In the genomic region with DNA sequence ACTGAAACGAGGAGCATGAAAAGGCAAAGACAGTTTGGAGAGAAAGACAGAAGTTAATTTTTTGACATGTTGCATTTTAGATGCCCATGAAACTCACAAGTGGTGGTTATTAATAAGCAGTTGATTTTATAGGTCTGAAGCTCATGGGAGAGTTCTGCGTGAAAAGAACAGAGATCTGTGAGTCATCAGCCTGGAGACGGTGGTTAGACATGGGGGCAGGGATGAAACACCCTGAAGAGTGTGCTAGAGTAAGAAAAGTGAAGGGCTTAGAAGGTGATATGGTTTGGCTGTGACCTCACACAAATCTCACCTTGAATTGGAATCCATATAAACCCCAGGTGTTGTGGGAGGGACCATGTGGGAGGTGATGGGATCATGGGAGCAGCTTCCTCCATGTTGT, we compare ENCODE assay signal across 21 cellular contexts.
"Had no signal": no experiment of that assay in that cellular context is flagged by ENCODE, and none has a peak within 500 bp of the region (broad histone marks: within the 10 kb centered on the region; RNA-seq: fewer than 3 reads in every experiment).

No MANE protein-coding gene starts in this region.

- DNase-seq: activated CD4-positive, alpha-beta memory T cell treated with anti-CD3 and anti-CD28 coated beads, Interleukin-2, amount 10 ng/mL, durations not matched to agents 7 days and 5 days; activated CD4-positive, alpha-beta T cell treated with anti-CD3 and anti-CD28 coated beads for 48 hours; activated CD8-positive, alpha-beta memory T cell treated with anti-CD3 and anti-CD28 coated beads, Interleukin-2, amount 10 ng/mL, durations not matched to agents 7 days and 5 days; activated naive CD8-positive, alpha-beta T cell treated with anti-CD3 and anti-CD28 coated beads for 36 hours; amniotic stem cell; gastrocnemius medialis; heart left ventricle; kidney; left lung; right cardiac atrium; small intestine; stimulated activated CD4-positive, alpha-beta T cell treated with anti-CD3 and anti-CD28 coated beads, Interleukin-4, amount 100 ng/mL, for 24 hours; stomach had no signal

- H3K27me3 Mint-ChIP-seq: activated CD4-positive, alpha-beta memory T cell treated with anti-CD3 and anti-CD28 coated beads, Interleukin-2, amount 10 ng/mL, durations not matched to agents 7 days and 5 days; activated CD8-positive, alpha-beta memory T cell treated with anti-CD3 and anti-CD28 coated beads, Interleukin-2, amount 10 ng/mL, durations not matched to agents 7 days and 5 days; activated naive CD8-positive, alpha-beta T cell treated with anti-CD3 and anti-CD28 coated beads for 36 hours; brain; central memory CD8-positive, alpha-beta T cell; progenitor cell of endocrine pancreas; type B pancreatic cell had no signal

- H3K4me1 Mint-ChIP-seq: activated CD4-positive, alpha-beta memory T cell treated with anti-CD3 and anti-CD28 coated beads, Interleukin-2, amount 10 ng/mL, durations not matched to agents 7 days and 5 days; activated CD8-positive, alpha-beta memory T cell treated with anti-CD3 and anti-CD28 coated beads, Interleukin-2, amount 10 ng/mL, durations not matched to agents 7 days and 5 days; activated naive CD8-positive, alpha-beta T cell treated with anti-CD3 and anti-CD28 coated beads for 36 hours; brain; central memory CD8-positive, alpha-beta T cell; neural crest cell; stimulated activated effector memory CD8-positive, alpha-beta T cell treated with anti-CD3 and anti-CD28 coated beads, Interleukin-12 subunit alpha, Interleukin-12 subunit beta, amount 100 ng/mL, for 72 hours had no signal

- H3K36me3 Mint-ChIP-seq: activated CD8-positive, alpha-beta memory T cell treated with anti-CD3 and anti-CD28 coated beads, Interleukin-2, amount 10 ng/mL, durations not matched to agents 7 days and 5 days; brain; stimulated activated effector memory CD8-positive, alpha-beta T cell treated with anti-CD3 and anti-CD28 coated beads, Interleukin-12 subunit alpha, Interleukin-12 subunit beta, amount 100 ng/mL, for 72 hours; type B pancreatic cell had no signal

- H3K4me3 Mint-ChIP-seq: activated CD4-positive, alpha-beta memory T cell treated with anti-CD3 and anti-CD28 coated beads, Interleukin-2, amount 10 ng/mL, durations not matched to agents 7 days and 5 days; activated CD8-positive, alpha-beta memory T cell treated with anti-CD3 and anti-CD28 coated beads, Interleukin-2, amount 10 ng/mL, durations not matched to agents 7 days and 5 days; activated naive CD8-positive, alpha-beta T cell treated with anti-CD3 and anti-CD28 coated beads for 36 hours; brain; central memory CD8-positive, alpha-beta T cell; neural crest cell; stimulated activated effector memory CD8-positive, alpha-beta T cell treated with anti-CD3 and anti-CD28 coated beads, Interleukin-12 subunit alpha, Interleukin-12 subunit beta, amount 100 ng/mL, for 72 hours; type B pancreatic cell; WTC11 had no signal

- FAIRE-seq: endometrium, kidney, small intestine had no signal

- H3K27ac Mint-ChIP-seq: activated CD4-positive, alpha-beta memory T cell treated with anti-CD3 and anti-CD28 coated beads, Interleukin-2, amount 10 ng/mL, durations not matched to agents 7 days and 5 days; activated CD8-positive, alpha-beta memory T cell treated with anti-CD3 and anti-CD28 coated beads, Interleukin-2, amount 10 ng/mL, durations not matched to agents 7 days and 5 days; activated naive CD8-positive, alpha-beta T cell treated with anti-CD3 and anti-CD28 coated beads for 36 hours; brain; progenitor cell of endocrine pancreas; stimulated activated effector memory CD8-positive, alpha-beta T cell treated with anti-CD3 and anti-CD28 coated beads, Interleukin-12 subunit alpha, Interleukin-12 subunit beta, amount 100 ng/mL, for 72 hours; type B pancreatic cell; WTC11 had no signal

- ATAC-seq: activated CD8-positive, alpha-beta memory T cell treated with anti-CD3 and anti-CD28 coated beads, Interleukin-2, amount 10 ng/mL, durations not matched to agents 7 days and 5 days; gastrocnemius medialis; heart left ventricle; left lung; right cardiac atrium; stimulated activated effector memory CD8-positive, alpha-beta T cell treated with anti-CD3 and anti-CD28 coated beads, Interleukin-12 subunit alpha, Interleukin-12 subunit beta, amount 100 ng/mL, for 72 hours; WTC11 had no signal
